31 cellular contexts compared by ENCODE assay signal in genomic region chr2:82796132-82796531, GRCh38.
A peak's percentile ranks its signal among the peaks of the same experiment; 100 is the strongest.
DNase-seq lines count a peak whose midpoint lies in the region; ATAC-seq, FAIRE-seq and TF ChIP-seq lines count a peak whose summit lies in the region.
"Had no signal": no experiment of that assay in that cellular context is flagged by ENCODE, and none has a peak within 500 bp of the region (broad histone marks: within the 10 kb centered on the region; RNA-seq: fewer than 3 reads in every experiment).

No MANE protein-coding gene starts in this region.

- FAIRE-seq in bronchial epithelial cell (lab: Jason Lieb, UNC) = no peak
- peak; percentile 45 for FAIRE-seq in frontal cortex (lab: Jason Lieb, UNC)
- FAIRE-seq: colon, GM19239 had no signal

- H3K27ac Mint-ChIP-seq in MCF 10A (ENCODE audit: low read depth, unreplicated experiment) (no peak overlapping the region), GM23338 (no peak overlapping the region)
- H3K27ac Mint-ChIP-seq: activated T-cell treated with anti-CD3 and anti-CD28 coated beads, Interleukin-2, amount 50 U/mL, for 24 hours; brain; CD4-positive, alpha-beta memory T cell; natural killer cell had no signal

- no peaks in the 10 kb centered on the region for H3K4me1 ChIP-seq in breast epithelium
- 0 out of 2 replicates have a peak, but pooled peaks cover 4% of the 10 kb centered on the region for H3K4me1 ChIP-seq in GM23338 (ENCODE audit: insufficient read depth)
- H3K4me1 ChIP-seq: spleen, tibial artery had no signal

- H3K36me3 Mint-ChIP-seq in MCF 10A (ENCODE audit: insufficient read depth, unreplicated experiment) (no peaks in the 10 kb centered on the region), GM23338 (ENCODE audit: low read depth) (no peaks in the 10 kb centered on the region)
- H3K36me3 Mint-ChIP-seq: brain; CD4-positive, alpha-beta memory T cell; natural killer cell had no signal

- CTCF ChIA-PET in MCF 10A (lab: Yijun Ruan, JAX) = interaction anchor here (0.5 to 1.1 kb wide), 3 partner anchors 196 to 949 kb away, joined by 3 to 4 read pairs (median 4); no protein-coding TSS in a partner anchor

- no peaks in the 10 kb centered on the region for H3K36me3 ChIP-seq in breast epithelium
- H3K36me3 ChIP-seq in bronchial epithelial cell (ENCODE audit: control insufficient read depth, insufficient read depth, low read length) = no peaks in the 10 kb centered on the region
- no peaks in the 10 kb centered on the region for H3K36me3 ChIP-seq in GM23338 (ENCODE audit: insufficient read depth)
- H3K36me3 ChIP-seq: left ventricle myocardium inferior, ovary, spleen, tibial artery had no signal

- H3K27me3 Mint-ChIP-seq in MCF 10A (ENCODE audit: insufficient read depth, unreplicated experiment) = no peaks in the 10 kb centered on the region
- no peaks in the 10 kb centered on the region for H3K27me3 Mint-ChIP-seq in GM23338 (ENCODE audit: insufficient read depth, low read depth, poor library complexity)
- H3K27me3 Mint-ChIP-seq: activated T-cell treated with anti-CD3 and anti-CD28 coated beads, Interleukin-2, amount 50 U/mL, for 24 hours; brain; CD4-positive, alpha-beta memory T cell had no signal

- TF ChIP-seq POLR2A in breast epithelium (IDR thresholded peaks at IDR 0.05) = no peak

- no peaks in the 10 kb centered on the region for H4K20me1 ChIP-seq in GM23338 (replicated peaks; ENCODE audit: insufficient read depth)

- H3K27ac ChIP-seq in breast epithelium (no peak overlapping the region), GM23338 (ENCODE audit: low read depth) (no peak overlapping the region)
- H3K27ac ChIP-seq: KMS-11, left ventricle myocardium inferior, ovary, spleen, tibial artery, VCaP had no signal

- no peaks in the 10 kb centered on the region for H3F3A ChIP-seq in GM23338 (replicated peaks; ENCODE audit: low read depth)

- no TSS peak for BruUV-seq in MCF 10A (replicated peaks; lab: Mats Ljungman, UMichigan)

- no peaks in the 10 kb centered on the region; the same call in 1 of the 2 replicates for H3K9me2 ChIP-seq in GM23338 (ENCODE audit: insufficient read depth)

- H2AFZ ChIP-seq in GM23338 = no peak overlapping the region

- TF ChIP-seq CTCF in MCF 10A (IDR thresholded peaks at IDR 0.05; ENCODE audit: unreplicated experiment) (no peak), breast epithelium (IDR thresholded peaks at IDR 0.05) (no peak), bronchial epithelial cell (IDR thresholded peaks at IDR 0.05; ENCODE audit: insufficient read depth, low read length, severe bottlenecking) (no peak), GM23338 (conservative IDR thresholded peaks at IDR 0.05; ENCODE audit: low read depth in 2 of 2) (no peak)

- POLR2A ChIA-PET in MCF 10A (lab: Yijun Ruan, JAX) = interaction anchor here (0.6 kb wide), 1 partner anchor 62 kb away, joined by 3 read pairs; no protein-coding TSS in a partner anchor

- H3K4me3 Mint-ChIP-seq in MCF 10A (ENCODE audit: unreplicated experiment) (no peak overlapping the region), GM23338 (no peak overlapping the region)
- H3K4me3 Mint-ChIP-seq: activated T-cell treated with anti-CD3 and anti-CD28 coated beads, Interleukin-2, amount 50 U/mL, for 24 hours; brain; CD4-positive, alpha-beta memory T cell; natural killer cell had no signal

- no peaks in the 10 kb centered on the region for H3K79me2 ChIP-seq in GM23338 (replicated peaks; ENCODE audit: insufficient read depth)

- H3K27me3 ChIP-seq in breast epithelium (no peaks in the 10 kb centered on the region), bronchial epithelial cell (ENCODE audit: control insufficient read depth, insufficient read depth, low read length) (no peaks in the 10 kb centered on the region), GM23338 (ENCODE audit: insufficient read depth) (no peaks in the 10 kb centered on the region)
- H3K27me3 ChIP-seq: ovary, spleen, tibial artery had no signal

- H3K9me3 Mint-ChIP-seq in MCF 10A (ENCODE audit: unreplicated experiment) (no peaks in the 10 kb centered on the region), GM23338 (no peaks in the 10 kb centered on the region)
- H3K9me3 Mint-ChIP-seq: brain had no signal

- no peak overlapping the region for H3K4me3 ChIP-seq in breast epithelium
- H3K4me3 ChIP-seq in bronchial epithelial cell (ENCODE audit: low read depth, low read length) = no peak overlapping the region
- H3K4me3 ChIP-seq in GM23338 = no peak overlapping the region
- H3K4me3 ChIP-seq: left ventricle myocardium inferior, ovary, spleen, tibial artery had no signal

- intact Hi-C loops in MCF 10A (cut with micrococcal nuclease) = loop anchor here (5.0 kb wide), 1 partner anchor 41 kb away; no protein-coding TSS in a partner anchor
- intact Hi-C loops in breast epithelium (cut with DNase I; ENCODE audit: low total_unique reads) = no loop called here

- no peaks in the 10 kb centered on the region for H3K4me1 Mint-ChIP-seq in MCF 10A (ENCODE audit: insufficient read depth, unreplicated experiment)
- 0 out of 3 replicates have a peak, but pooled peaks cover 2% of the 10 kb centered on the region for H3K4me1 Mint-ChIP-seq in GM23338
- H3K4me1 Mint-ChIP-seq: CD4-positive, alpha-beta memory T cell; natural killer cell had no signal

- ATAC-seq in GM19351 (IDR thresholded peaks at IDR 0.05; ENCODE audit: unreplicated experiment) (no peak), GM23338 (no peak)
- no peak for ATAC-seq in activated CD4-positive, CD25-positive, alpha-beta regulatory T cell treated with anti-CD3 and anti-CD28 coated beads, Interleukin-2, amount 50 U/mL, for 24 hours
- ATAC-seq: natural killer cell had no signal

- no peak overlapping the region for H3K4me2 ChIP-seq in GM23338
- H3K4me2 ChIP-seq: KMS-11 had no signal

- H3K9me3 ChIP-seq in breast epithelium = no peaks in the 10 kb centered on the region
- H3K9me3 ChIP-seq: left ventricle myocardium inferior, ovary, tibial artery had no signal

- DNase-seq in MCF 10A (ENCODE audit: unreplicated experiment) = peak; percentile 12
- DNase-seq in breast epithelium (ENCODE audit: low spot score in 2 of 2) = no peak
- peak; percentile 20 for DNase-seq in bronchial epithelial cell (ENCODE audit: low read depth)
- no peak for DNase-seq in frontal cortex (ENCODE audit: low spot score in 2 of 2)
- DNase-seq in GM23338 (ENCODE audit: low spot score) = no peak
- DNase-seq in NCI-H1092 treated with DMSO at 0.1 percent for 48 hours (lab: John Stamatoyannopoulos, UW) = no peak
- DNase-seq: 8988T; activated CD4-positive, alpha-beta T cell treated with anti-CD3 and anti-CD28 coated beads for 48 hours; activated gamma-delta T cell treated with Interleukin-2 at 50 U/mL for 16 hours; activated T-cell treated with anti-CD3 and anti-CD28 coated beads, Interleukin-2, amount 50 U/mL, for 24 hours; AML-193; CD4-positive, alpha-beta memory T cell; DMS 273 treated with DMSO at 0.1 percent for 48 hours; effector CD8-positive, alpha-beta T cell; islet precursor cell; left ventricle myocardium inferior; midbrain; natural killer cell; NCI-H146; NCI-H446 treated with DMSO at 0.1 percent for 48 hours; ovary; retina; spleen; tibial artery had no signal

TF ChIP-seq in GM23338, 12 proteins besides CTCF, POLR2A, EP300 and RAD21 (continues in another document):
- TF ChIP-seq ETS1 (IDR thresholded peaks at IDR 0.05) (no peak), JUNB (IDR thresholded peaks at IDR 0.05; ENCODE audit: unreplicated experiment) (no peak), STAT1 (IDR thresholded peaks at IDR 0.05; ENCODE audit: unreplicated experiment) (no peak), ZNF331 (CRISPR knock-in tag; IDR thresholded peaks at IDR 0.05; ENCODE audit: low read depth) (no peak)

Comparison
In these comparisons a context has a peak if more than half of its experiments do, and no peak if none do; other contexts are left out.
1. DNase-seq: peak in MCF 10A (single experiment) and bronchial epithelial cell (single experiment); none in breast epithelium (0 of 2), frontal cortex (0 of 2), GM23338 (single experiment) and NCI-H1092 treated with DMSO at 0.1 percent for 48 hours (single experiment).